In genomic region chr5:105740242-105740641, GRCh38 we compare ENCODE assay signal across 1 cellular context.
TF ChIP-seq lines count a peak whose summit lies in the region.

No MANE protein-coding gene starts in this region.

TF ChIP-seq in GM23338, 12 proteins besides CTCF, POLR2A, EP300 and RAD21:
- TF ChIP-seq REST (IDR thresholded peaks at IDR 0.05; ENCODE audit: unreplicated experiment) (no peak), NANOG (IDR thresholded peaks at IDR 0.05; ENCODE audit: borderline replicate concordance) (no peak), ZNF331 (CRISPR knock-in tag; IDR thresholded peaks at IDR 0.05; ENCODE audit: low read depth) (no peak), EZH2phosphoT487 (IDR thresholded peaks at IDR 0.05; ENCODE audit: unreplicated experiment) (no peak), CREB1 (CRISPR knock-in tag; IDR thresholded peaks at IDR 0.05; ENCODE audit: low read depth) (no peak), ZNF462 (CRISPR knock-in tag; IDR thresholded peaks at IDR 0.05) (no peak), STAT1 (IDR thresholded peaks at IDR 0.05; ENCODE audit: unreplicated experiment) (no peak)
